ENCODE assay signal across 8 cellular contexts in genomic region chr9:35102769-35103659, GRCh38. TPM values are rescaled to one million over a fixed set of nuclear protein-coding genes. Genes with fewer than 3 reads are reported as not detected.
DNase-seq lines count a peak whose midpoint lies in the region; ATAC-seq, FAIRE-seq and TF ChIP-seq lines count a peak whose summit lies in the region.

STOML2 (minus strand) TSS chr9:35103131; CDS start chr9:35103094, 37 bp downstream.

- H3K4me1 ChIP-seq in esophagus squamous epithelium, result peaks cover 10 to 28% (median 21%) of the 10 kb centered on the region in 3 donors

- DNase-seq in DMS79 (lab: John Stamatoyannopoulos, UW) (peak; percentile 95), RCC 7860 (ENCODE audit: low spot score) (peak; percentile 87), esophagus squamous epithelium (lab: John Stamatoyannopoulos, UW) (peak; percentile 78), myocyte (ENCODE audit: low read depth) (peak; percentile 97)
- DNase-seq in activated T-cell treated with anti-CD3 and anti-CD28 coated beads, Interleukin-2, amount 50 U/mL, for 72 hours, result peak; percentile 90 to 94
- peak; percentile 80 to 92 for DNase-seq in stimulated activated CD8-positive, alpha-beta memory T cell treated with anti-CD3 and anti-CD28 coated beads, Interleukin-7, amount 100 ng/mL, for 48 hours (ENCODE audit: extremely low read depth in 1 of 2, low read depth in 1 of 2)

- H3K4me1 Mint-ChIP-seq in activated T-cell treated with anti-CD3 and anti-CD28 coated beads, Interleukin-2, amount 50 U/mL, for 72 hours (ENCODE audit: low read depth), result peaks cover 44% of the 10 kb centered on the region

- intact Hi-C loops in esophagus squamous epithelium (cut with DNase I), result no loop called here

- no peaks in the 10 kb centered on the region for H3K27me3 Mint-ChIP-seq in activated T-cell treated with anti-CD3 and anti-CD28 coated beads, Interleukin-2, amount 50 U/mL, for 72 hours (ENCODE audit: low read depth)

- H3K27me3 ChIP-seq in esophagus squamous epithelium, result no peaks in the 10 kb centered on the region

- peak within 1 kb of the TSS; percentile 62 to 87 (median 72) for H3K4me3 ChIP-seq in esophagus squamous epithelium

- H3K9me3 ChIP-seq in KOPT-K1 (ENCODE audit: insufficient read depth, low read length, poor library complexity, severe bottlenecking) (no peaks in the 10 kb centered on the region), esophagus squamous epithelium (no peaks in the 10 kb centered on the region)

- peak within 1 kb of the TSS; percentile 73 for H3K27ac Mint-ChIP-seq in activated T-cell treated with anti-CD3 and anti-CD28 coated beads, Interleukin-2, amount 50 U/mL, for 72 hours

- H3K9me3 Mint-ChIP-seq in activated T-cell treated with anti-CD3 and anti-CD28 coated beads, Interleukin-2, amount 50 U/mL, for 72 hours, result no peaks in the 10 kb centered on the region

- peak within 1 kb of the TSS; percentile 98 to 99 for H3K4me3 Mint-ChIP-seq in activated T-cell treated with anti-CD3 and anti-CD28 coated beads, Interleukin-2, amount 50 U/mL, for 72 hours

- TF ChIP-seq CTCF in esophagus squamous epithelium (IDR thresholded peaks at IDR 0.05), result peak in 1 of 6 experiments; percentile 48

- WGBS in esophagus squamous epithelium, 2 donors, result 0 to 1% methylated on average over 18 to 23 of the region's 57 CpGs

- H3K36me3 Mint-ChIP-seq in activated T-cell treated with anti-CD3 and anti-CD28 coated beads, Interleukin-2, amount 50 U/mL, for 72 hours (ENCODE audit: insufficient read depth in 2 of 2), result peaks cover 6 to 9% of the 10 kb centered on the region in 2 donors

- FAIRE-seq in RCC 7860 (lab: Jason Lieb, UNC), result peak; percentile 59

- H3K36me3 ChIP-seq in KOPT-K1 (ENCODE audit: insufficient read depth, low read length), result peaks cover 29% of the 10 kb centered on the region
- peaks cover 17 to 70% (median 43%) of the 10 kb centered on the region in 3 donors for H3K36me3 ChIP-seq in esophagus squamous epithelium

- peak; percentile 97 for ATAC-seq in GM21786 (IDR thresholded peaks at IDR 0.05; ENCODE audit: unreplicated experiment)
- ATAC-seq in activated T-cell treated with anti-CD3 and anti-CD28 coated beads, Interleukin-2, amount 50 U/mL, for 72 hours (replicated peaks in 1 of 2), result peak; percentile 99 to 100

- H3K27ac ChIP-seq in KOPT-K1 (ENCODE audit: low read depth, low read length, poor library complexity, severe bottlenecking) (peak within 1 kb of the TSS; percentile 84), esophagus squamous epithelium (peak within 1 kb of the TSS; percentile 87 to 94 (median 90))

- peak in 3 of 4 donors; percentile 18 to 38 (median 31) for TF ChIP-seq POLR2A in esophagus squamous epithelium (IDR thresholded peaks at IDR 0.05)

RNA-seq across cellular contexts. Expression of gene STOML2, which starts in this region (rescaled TPM):
- 100 to 1,000 TPM; 151 to 169 TPM for total RNA-seq in activated T-cell treated with anti-CD3 and anti-CD28 coated beads, Interleukin-2, amount 50 U/mL, for 72 hours
- total RNA-seq in esophagus squamous epithelium (100 to 1,000 TPM in 2 of 4 donors, 10 to 100 TPM in 2; 63.9 to 118 (median 106) TPM), myocyte (104 and 124 TPM in 2 replicates)
- 110 TPM for polyA plus RNA-seq in myocyte (2012)

Comparison
In these comparisons a context has a peak if more than half of its experiments do, and no peak if none do; other contexts are left out.
1. Peak in every context shown above with its lines: DNase-seq, ATAC-seq, H3K4me3 ChIP-seq and H3K27ac ChIP-seq.